ENCODE assay signal across 8 cellular contexts in the genomic region with DNA sequence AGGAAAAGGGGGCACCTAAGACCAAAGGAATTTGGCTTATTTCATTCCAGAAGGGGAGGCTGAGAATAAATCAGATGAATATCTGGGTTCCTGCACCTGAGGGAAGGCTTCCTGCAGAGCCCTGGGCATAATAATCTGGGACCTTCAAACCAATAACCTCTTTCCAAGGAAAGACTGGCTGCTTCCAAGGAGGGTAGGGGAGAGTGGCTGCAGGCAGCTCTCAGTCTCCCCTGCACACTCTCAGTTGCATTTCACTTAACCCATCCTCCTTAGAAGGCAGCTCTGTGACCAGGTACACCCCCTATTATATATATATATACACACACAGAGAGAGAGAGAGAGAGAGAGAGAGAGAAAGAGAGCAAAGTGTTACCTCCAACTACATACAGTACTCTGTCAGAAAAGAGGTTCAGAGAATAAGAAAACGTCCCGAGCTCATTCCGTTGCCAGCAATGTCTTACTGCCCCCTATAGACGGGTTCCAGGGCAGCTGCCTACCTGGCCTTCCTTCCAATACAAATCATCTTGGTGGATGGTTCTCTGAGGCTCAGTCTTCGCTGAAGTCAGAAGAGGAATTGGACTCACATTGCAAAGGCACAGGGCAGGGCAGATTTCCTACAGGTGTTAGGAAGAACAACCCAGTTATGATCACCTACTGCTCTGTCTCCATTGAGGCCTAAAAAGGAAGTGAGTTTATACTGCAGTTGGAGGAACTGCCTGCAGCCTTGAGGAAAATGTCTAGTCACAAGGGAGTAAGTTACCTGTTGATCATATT. TPM values are rescaled to one million over a fixed set of nuclear protein-coding genes. Genes with fewer than 3 reads are reported as not detected.
DNase-seq lines count a peak whose midpoint lies in the region; ATAC-seq and TF ChIP-seq lines count a peak whose summit lies in the region.

No MANE protein-coding gene starts in this region.

- H3K36me3 ChIP-seq in SU-DHL-6 (ENCODE audit: low read length) (no peaks in the 10 kb centered on the region), gastrocnemius medialis (peaks cover 0 to 11% of the 10 kb centered on the region in 2 donors)

- H3K79me2 ChIP-seq in SU-DHL-6 (ENCODE audit: insufficient read depth, low read length) = no peaks in the 10 kb centered on the region

- no peak overlapping the region for H2AFZ ChIP-seq in SU-DHL-6 (ENCODE audit: low read depth, low read length, severe bottlenecking)

- no peaks in the 10 kb centered on the region for H3K9me2 ChIP-seq in SU-DHL-6 (replicated peaks; ENCODE audit: insufficient read depth, low read length)

- in situ Hi-C loops in gastrocnemius medialis (cut with MboI; ENCODE audit: low sequenced_read_pairs in 4 of 4) = loop anchor here in 2 of 4 donors (10.0 kb wide), 1 partner anchor 111 kb away; the partner anchor contains the start of genes GANC (in 2 of the 2) and TMEM87A (in 2 of the 2)

- H3K9me3 ChIP-seq in SU-DHL-6 (ENCODE audit: insufficient read depth, low read length) = no peaks in the 10 kb centered on the region
- H3K9me3 ChIP-seq in gastrocnemius medialis = no peaks in the 10 kb centered on the region

- TF ChIP-seq POLR2A in gastrocnemius medialis (IDR thresholded peaks at IDR 0.05) = no peak

- DNase-seq in NOMO-1 treated with DMSO at 0.1 percent for 48 hours (lab: John Stamatoyannopoulos, UW; ENCODE audit: unreplicated experiment) (peak; percentile 40), NOMO-1 treated with dmso at 0.1 percent for 144 hours (lab: John Stamatoyannopoulos, UW; ENCODE audit: unreplicated experiment) (no peak), HuH-7 (ENCODE audit: low spot score) (peak; percentile 35), germinal center (ENCODE audit: low spot score) (peak; percentile 61), gastrocnemius medialis (peak; percentile 27 to 71)

- H3K27ac ChIP-seq in SU-DHL-6 (ENCODE audit: low read depth, low read length) (no peak overlapping the region), gastrocnemius medialis (peak overlapping the region; percentile 91 to 96 (median 94))

- H3F3A ChIP-seq in SU-DHL-6 (ENCODE audit: insufficient read depth) = no peaks in the 10 kb centered on the region

- H3K4me3 ChIP-seq in SU-DHL-6 (ENCODE audit: insufficient read depth, low read length, poor library complexity, severe bottlenecking) = no peak overlapping the region
- peak overlapping the region in 2 of 4 donors; percentile 1 to 37 for H3K4me3 ChIP-seq in gastrocnemius medialis

- H3K9ac ChIP-seq in SU-DHL-6 (ENCODE audit: low read length) = no peak overlapping the region

- no peak overlapping the region for H3K4me2 ChIP-seq in SU-DHL-6 (ENCODE audit: low read depth, low read length, poor library complexity, severe bottlenecking)

- peaks cover 49 to 54% of the 10 kb centered on the region in 2 donors for H3K4me1 ChIP-seq in gastrocnemius medialis

- peak; percentile 80 for TF ChIP-seq CTCF in SU-DHL-6 (IDR thresholded peaks at IDR 0.05; ENCODE audit: insufficient read depth, low read length, poor library complexity, severe bottlenecking)
- peak; percentile 37 to 73 (median 63) for TF ChIP-seq CTCF in gastrocnemius medialis (IDR thresholded peaks at IDR 0.05 in 4 of 5, conservative IDR thresholded peaks at IDR 0.05 in 1 of 5)

- ATAC-seq in gastrocnemius medialis (peak; percentile 65 to 79), HG02981 (IDR thresholded peaks at IDR 0.05; ENCODE audit: unreplicated experiment) (no peak), GM18868 (IDR thresholded peaks at IDR 0.05; ENCODE audit: unreplicated experiment) (no peak)

- no peaks in the 10 kb centered on the region for H4K20me1 ChIP-seq in SU-DHL-6 (ENCODE audit: low read depth, low read length)

- H3K27me3 ChIP-seq in SU-DHL-6 (ENCODE audit: low read length) = no peaks in the 10 kb centered on the region
- H3K27me3 ChIP-seq in gastrocnemius medialis = no peaks in the 10 kb centered on the region

- intact Hi-C loops in gastrocnemius medialis (cut with DNase I; ENCODE audit: low total_unique reads) = loop anchor here (5.0 to 10.0 kb wide), 2 partner anchors 53 to 181 kb away; partner anchors contain the start of gene VPS39

RNA-seq across cellular contexts. Expression of gene CAPN3, which starts 26.1 kb away (rescaled TPM):
- total RNA-seq in gastrocnemius medialis = 100 to 1,000 TPM in 3 of 4 donors, 10 to 100 TPM in 1; 96.8 to 263 (median 163) TPM

Comparison
In these comparisons a context has a peak if more than half of its experiments do, and no peak if none do; other contexts are left out.
1. ATAC-seq: peak in gastrocnemius medialis (2 of 2); none in HG02981 (single experiment) and GM18868 (single experiment).